In genomic region chr11:43430916-43431315, GRCh38 we compare ENCODE assay signal across 3 cellular contexts.
DNase-seq lines count a peak whose midpoint lies in the region; ATAC-seq, FAIRE-seq and TF ChIP-seq lines count a peak whose summit lies in the region.
"Not testable (repeated sequence)": the region's sequence is repeated elsewhere in the genome, so short reads cannot be mapped to it uniquely, and the experiment has no call there.

No MANE protein-coding gene starts in this region.

- ATAC-seq in K562, HepG2: not testable (repeated sequence)

- peaks cover 0 to 28% of the 10 kb centered on the region in 2 experiments; a peak in 1 of 3 replicates for H3K36me3 ChIP-seq in HEK293 (ENCODE audit: control insufficient read depth in 2 of 2, insufficient read depth in 1 of 2, low read length in 2 of 2)
- peaks cover 28% of the 10 kb centered on the region for H3K36me3 ChIP-seq in K562 (ENCODE audit: control insufficient read depth, insufficient read depth, low read length)
- H3K36me3 ChIP-seq in HepG2 (replicated peaks in 1 of 2; ENCODE audit: control insufficient read depth in 1 of 2, insufficient read depth in 2 of 2, low read length in 2 of 2) = not testable (repeated sequence)

- FAIRE-seq in K562 (lab: Jason Lieb, UNC); HepG2 (lab: Jason Lieb, UNC): not testable (repeated sequence)

- not testable (repeated sequence) for H3K4me1 ChIP-seq in HEK293 (ENCODE audit: control insufficient read depth, insufficient read depth, low read length); K562 (replicated peaks in 1 of 2; ENCODE audit: control insufficient read depth in 2 of 2, insufficient read depth in 2 of 2, low read length in 2 of 2); HepG2 (ENCODE audit: insufficient read depth, low read length)

- not testable (repeated sequence) for DNase-seq in K562 (ENCODE audit: extremely low read depth in 1 of 4, low spot score in 3 of 4); HepG2 (ENCODE audit: low spot score)

- POLR2A ChIA-PET in HEK293 (lab: Yijun Ruan, JAX); K562 (lab: Yijun Ruan, JAX); HepG2 (lab: Yijun Ruan, JAX): not testable (repeated sequence)

- not testable (repeated sequence) for H3K27ac ChIP-seq in HEK293 (ENCODE audit: extremely low read depth, low read depth, low read length); K562 (ENCODE audit: extremely low read depth, low read depth, low read length); HepG2 (ENCODE audit: extremely low read length, insufficient read depth, low read length)

- not testable (repeated sequence) for H3K4me3 ChIP-seq in HEK293 (ENCODE audit: low read depth, low read length); K562; HepG2 (replicated peaks in 1 of 3; ENCODE audit: insufficient read depth in 1 of 3, low read depth in 2 of 3, low read length in 3 of 3)

- H3K27me3 ChIP-seq in K562 (ENCODE audit: control insufficient read depth in 2 of 2, insufficient read depth in 2 of 2, low read length in 2 of 2); HepG2 (ENCODE audit: control insufficient read depth in 1 of 2, insufficient read depth in 2 of 2, low read length in 2 of 2): not testable (repeated sequence)

- intact Hi-C loops in K562 (cut with micrococcal nuclease); HepG2 (cut with micrococcal nuclease; ENCODE audit: unreplicated experiment): not testable (repeated sequence)

- TF ChIP-seq RAD21 in K562 (CRISPR knock-in tag; conservative IDR thresholded peaks at IDR 0.05 in 1 of 2, IDR thresholded peaks at IDR 0.05 in 1 of 2); HepG2 (CRISPR knock-in tag; IDR thresholded peaks at IDR 0.05): not testable (repeated sequence)

- in situ Hi-C loops in K562 (cut with MboI); HepG2 (cut with HindIII; ENCODE audit: extremely low pct_ligation_motif_present, low pct_unique_long_range_greater_than_20kb): not testable (repeated sequence)

- not testable (repeated sequence) for H3K4me2 ChIP-seq in K562 (ENCODE audit: insufficient read depth, low read length); HepG2 (ENCODE audit: low read depth, low read length)

- not testable (repeated sequence) for H2AFZ ChIP-seq in K562 (ENCODE audit: low read depth, low read length); HepG2 (ENCODE audit: low read length)

- not testable (repeated sequence) for H3K79me2 ChIP-seq in K562 (ENCODE audit: control insufficient read depth, insufficient read depth, low read length); HepG2 (ENCODE audit: insufficient read depth, low read length)

- not testable (repeated sequence) for BruUV-seq in K562 (replicated peaks; lab: Mats Ljungman, UMichigan); HepG2 (replicated peaks; lab: Mats Ljungman, UMichigan)

- TF ChIP-seq EP300 in K562 (IDR thresholded peaks at IDR 0.05; ENCODE audit: low read length); HepG2 (IDR thresholded peaks at IDR 0.05; ENCODE audit: low read depth in 2 of 2, low read length in 2 of 2); HepG2 (CRISPR knock-in tag; IDR thresholded peaks at IDR 0.05; ENCODE audit: borderline replicate concordance): not testable (repeated sequence)

- not testable (repeated sequence) for H3K9me1 ChIP-seq in K562 (ENCODE audit: control insufficient read depth, insufficient read depth, low read length)

- not testable (repeated sequence) for TF ChIP-seq CTCF in HEK293 (tag by site-specific recombination; IDR thresholded peaks at IDR 0.05); K562 (IDR thresholded peaks at IDR 0.05 in 2 of 3, conservative IDR thresholded peaks at IDR 0.05 in 1 of 3; ENCODE audit: insufficient read depth in 2 of 3, low read depth in 1 of 3, low read length in 3 of 3); HepG2 (CRISPR knock-in tag; IDR thresholded peaks at IDR 0.05)

- not testable (repeated sequence) for H4K20me1 ChIP-seq in K562 (replicated peaks; ENCODE audit: control insufficient read depth, insufficient read depth, low read length); HepG2 (ENCODE audit: insufficient read depth, low read length)

- TF ChIP-seq POLR2A in K562 (conservative IDR thresholded peaks at IDR 0.05); HepG2 (IDR thresholded peaks at IDR 0.05; ENCODE audit: insufficient read depth in 1 of 2, low read depth in 2 of 2, low read length in 2 of 2): not testable (repeated sequence)

- WGBS in K562 (ENCODE audit: insufficient coverage, low coverage, missing lambda C conversion rate) = 100% methylated on average over 1 of the region's 1 CpG
- 100% methylated on average over 1 of the region's 1 CpG for WGBS in HepG2 (ENCODE audit: low lambda C conversion rate)

- CTCF ChIA-PET in HEK293 (lab: Yijun Ruan, JAX) = interaction anchor here (0.9 kb wide), 1 partner anchor 12 kb away, joined by 3 read pairs; no protein-coding TSS in a partner anchor
- CTCF ChIA-PET in K562 (lab: Yijun Ruan, JAX; ENCODE audit: low intra/inter-chr PET ratio); HepG2 (lab: Yijun Ruan, JAX; ENCODE audit: low intra/inter-chr PET ratio, low total read pairs): not testable (repeated sequence)

- not testable (repeated sequence) for H3K9me3 ChIP-seq in HEK293 (ENCODE audit: control insufficient read depth, insufficient read depth, low read depth, low read length); K562 (replicated peaks; ENCODE audit: control insufficient read depth, insufficient read depth, low read depth, low read length); HepG2 (ENCODE audit: low read length)

- H3K9ac ChIP-seq in K562 (ENCODE audit: insufficient read depth in 1 of 2, low read depth in 2 of 2, low read length in 2 of 2); HepG2 (ENCODE audit: insufficient read depth, low read depth, low read length): not testable (repeated sequence)

TF ChIP-seq in HEK293, 187 proteins besides CTCF, POLR2A, EP300 and RAD21:
- peak; percentile 95 for TF ChIP-seq ZNF146 (tag by site-specific recombination; IDR thresholded peaks at IDR 0.05)

TF ChIP-seq in K562, 482 proteins besides CTCF, POLR2A, EP300 and RAD21:
- peak; percentile 79 for TF ChIP-seq ZNF146 (CRISPR knock-in tag; IDR thresholded peaks at IDR 0.05; ENCODE audit: unreplicated experiment)

TF ChIP-seq in HepG2, 621 proteins besides CTCF, POLR2A, EP300 and RAD21:
- TF ChIP-seq MNT (IDR thresholded peaks at IDR 0.05) = 0 out of 2 replicates have a peak, but pooled peaks have one; percentile 14
TF ChIP-seq in HepG2: peak in this region for 1; not testable (repeated sequence) for 620.
